In genomic region chr13:55266644-55267043, GRCh38 we compare ENCODE assay signal across 29 cellular contexts.
"Had no signal": no experiment of that assay in that cellular context is flagged by ENCODE, and none has a peak within 500 bp of the region (broad histone marks: within the 10 kb centered on the region; RNA-seq: fewer than 3 reads in every experiment).

No MANE protein-coding gene starts in this region.

- H3K9me3 Mint-ChIP-seq: nephron; neural progenitor cell; stimulated activated naive CD8-positive, alpha-beta T cell treated with anti-CD3 and anti-CD28 coated beads, Interleukin-15, Interleukin-2, amounts not matched to agents 100 ng/mL and 50 ng/mL, for 24 hours had no signal

- H3K36me3 ChIP-seq: neural progenitor cell, ovary, right lobe of liver, sigmoid colon, stomach, thoracic aorta, thyroid gland, tibial nerve, upper lobe of left lung, vagina had no signal

- H3K4me2 ChIP-seq: neural progenitor cell had no signal

- H3K36me3 Mint-ChIP-seq: naive thymus-derived CD4-positive, alpha-beta T cell; natural killer cell; neural progenitor cell; stimulated activated effector memory CD8-positive, alpha-beta T cell treated with anti-CD3 and anti-CD28 coated beads, Interleukin-12 subunit alpha, Interleukin-12 subunit beta, amount 100 ng/mL, for 72 hours; stimulated activated naive B cell treated with anti-CD40 and anti-IgM and Interleukin-4, amounts not matched to agents 10 μg/mL and 1 μg/mL and 100 μg/mL, for 72 hours had no signal

- H3K27me3 ChIP-seq: neural progenitor cell, ovary, right lobe of liver, sigmoid colon, stomach, thyroid gland, tibial nerve, upper lobe of left lung, vagina had no signal

- H3K27me3 Mint-ChIP-seq: naive thymus-derived CD4-positive, alpha-beta T cell; progenitor cell of endocrine pancreas; stimulated activated naive B cell treated with anti-CD40 and anti-IgM and Interleukin-4, amounts not matched to agents 10 μg/mL and 1 μg/mL and 100 μg/mL, for 72 hours; stimulated activated naive CD8-positive, alpha-beta T cell treated with anti-CD3 and anti-CD28 coated beads, Interleukin-15, Interleukin-2, amounts not matched to agents 100 ng/mL and 50 ng/mL, for 24 hours had no signal

- H3K79me2 ChIP-seq: parathyroid adenoma had no signal

- DNase-seq: naive thymus-derived CD4-positive, alpha-beta T cell; natural killer cell; occipital lobe; ovary; posterior cingulate gyrus; psoas muscle; right cardiac atrium; right lobe of liver; sigmoid colon; small intestine; stimulated activated CD4-positive, alpha-beta T cell treated with anti-CD3 and anti-CD28 coated beads, Interleukin-15, amount 100 ng/mL, for 24 hours; stimulated activated CD4-positive, alpha-beta T cell treated with anti-CD3 and anti-CD28 coated beads, Interleukin-2, amount 100 ng/mL, for 24 hours; stimulated activated CD4-positive, alpha-beta T cell treated with anti-CD3 and anti-CD28 coated beads, Interleukin-2, amount 100 ng/mL, for 48 hours; stimulated activated CD4-positive, alpha-beta T cell treated with anti-CD3 and anti-CD28 coated beads, Interleukin-4, amount 100 ng/mL, for 24 hours; stimulated activated naive B cell treated with anti-CD40 and anti-IgM and Interleukin-4, amounts not matched to agents 10 μg/mL and 1 μg/mL and 100 μg/mL, for 72 hours; stimulated activated naive CD4-positive, alpha-beta T cell treated with Interleukin-2 at 50 U/mL for 16 hours; stomach; thyroid gland; trophoblast cell; upper lobe of left lung had no signal

- H3K4me1 ChIP-seq: neural progenitor cell, parathyroid adenoma, psoas muscle, right lobe of liver, sigmoid colon, stomach, thyroid gland, tibial nerve, upper lobe of left lung, vagina had no signal

- H3K9me3 ChIP-seq: ovary, psoas muscle, right lobe of liver, sigmoid colon, stomach, thoracic aorta, thyroid gland, tibial nerve, upper lobe of left lung, vagina had no signal

- H3K4me1 Mint-ChIP-seq: naive thymus-derived CD4-positive, alpha-beta T cell; natural killer cell; nephron; neural progenitor cell; stimulated activated effector memory CD8-positive, alpha-beta T cell treated with anti-CD3 and anti-CD28 coated beads, Interleukin-12 subunit alpha, Interleukin-12 subunit beta, amount 100 ng/mL, for 72 hours; stimulated activated naive B cell treated with anti-CD40 and anti-IgM and Interleukin-4, amounts not matched to agents 10 μg/mL and 1 μg/mL and 100 μg/mL, for 72 hours had no signal

- H3K27ac ChIP-seq: neural progenitor cell, ovary, parathyroid adenoma, psoas muscle, right lobe of liver, sigmoid colon, stomach, thoracic aorta, thyroid gland, tibial nerve, upper lobe of left lung, vagina had no signal

- H3K4me3 Mint-ChIP-seq: naive thymus-derived CD4-positive, alpha-beta T cell; natural killer cell; nephron; neural progenitor cell; stimulated activated effector memory CD8-positive, alpha-beta T cell treated with anti-CD3 and anti-CD28 coated beads, Interleukin-12 subunit alpha, Interleukin-12 subunit beta, amount 100 ng/mL, for 72 hours; stimulated activated naive B cell treated with anti-CD40 and anti-IgM and Interleukin-4, amounts not matched to agents 10 μg/mL and 1 μg/mL and 100 μg/mL, for 72 hours; stimulated activated naive CD8-positive, alpha-beta T cell treated with anti-CD3 and anti-CD28 coated beads, Interleukin-15, Interleukin-2, amounts not matched to agents 100 ng/mL and 50 ng/mL, for 24 hours had no signal

- H2AFZ ChIP-seq: neural progenitor cell, parathyroid adenoma had no signal

- H3K27ac Mint-ChIP-seq: naive thymus-derived CD4-positive, alpha-beta T cell; natural killer cell; nephron; neural progenitor cell; progenitor cell of endocrine pancreas; stimulated activated effector memory CD8-positive, alpha-beta T cell treated with anti-CD3 and anti-CD28 coated beads, Interleukin-12 subunit alpha, Interleukin-12 subunit beta, amount 100 ng/mL, for 72 hours; stimulated activated naive B cell treated with anti-CD40 and anti-IgM and Interleukin-4, amounts not matched to agents 10 μg/mL and 1 μg/mL and 100 μg/mL, for 72 hours; stimulated activated naive CD8-positive, alpha-beta T cell treated with anti-CD3 and anti-CD28 coated beads, Interleukin-15, Interleukin-2, amounts not matched to agents 100 ng/mL and 50 ng/mL, for 24 hours had no signal

- H3K4me3 ChIP-seq: neural progenitor cell, ovary, psoas muscle, right lobe of liver, sigmoid colon, stomach, thoracic aorta, thyroid gland, tibial nerve, upper lobe of left lung, vagina had no signal

- ATAC-seq: naive thymus-derived CD4-positive, alpha-beta T cell; natural killer cell; psoas muscle; right cardiac atrium; right lobe of liver; stimulated activated effector memory CD8-positive, alpha-beta T cell treated with anti-CD3 and anti-CD28 coated beads, Interleukin-12 subunit alpha, Interleukin-12 subunit beta, amount 100 ng/mL, for 72 hours; stimulated activated naive B cell treated with anti-CD40 and anti-IgM and Interleukin-4, amounts not matched to agents 10 μg/mL and 1 μg/mL and 100 μg/mL, for 72 hours had no signal
